ENCODE assay signal across 8 cellular contexts in the genomic region with DNA sequence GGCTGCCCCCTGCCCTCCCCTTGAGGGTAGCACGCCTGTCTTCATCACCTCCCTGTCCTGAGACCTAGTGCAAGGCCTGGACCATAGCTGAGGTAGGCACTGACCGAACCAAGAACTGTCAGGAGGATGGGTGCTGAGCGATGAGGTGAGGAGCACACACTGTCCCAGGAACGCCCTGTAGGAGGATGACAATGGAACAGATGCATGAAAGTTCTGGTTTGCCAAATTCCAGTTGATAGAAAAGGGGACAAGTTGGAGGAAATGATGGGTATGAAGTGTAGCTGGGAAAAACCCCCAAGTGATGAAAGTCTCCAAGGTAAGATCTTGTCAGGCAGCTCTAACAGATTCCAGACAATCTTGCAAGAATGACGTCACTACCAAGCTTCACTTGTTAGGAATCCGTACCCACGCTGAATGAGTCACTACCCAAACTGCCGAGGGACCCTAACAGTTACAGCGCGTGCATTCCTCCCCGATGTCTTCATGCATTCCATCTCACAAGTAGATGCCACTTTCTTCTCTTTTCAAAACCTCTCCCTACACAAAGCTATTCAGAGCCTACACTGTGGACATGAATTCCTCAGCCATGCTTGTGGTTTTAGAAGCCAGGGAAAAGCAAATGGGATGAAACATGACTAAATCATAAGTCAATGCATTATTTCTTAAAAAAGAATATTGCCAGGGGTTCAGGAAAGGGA. TPM values are rescaled to one million over a fixed set of nuclear protein-coding genes. Genes with fewer than 3 reads are reported as not detected.
A peak's percentile ranks its signal among the peaks of the same experiment; 100 is the strongest.
DNase-seq lines count a peak whose midpoint lies in the region; ATAC-seq, FAIRE-seq and TF ChIP-seq lines count a peak whose summit lies in the region.
"Had no signal": no experiment of that assay in that cellular context is flagged by ENCODE, and none has a peak within 500 bp of the region (broad histone marks: within the 10 kb centered on the region; RNA-seq: fewer than 3 reads in every experiment).

No MANE protein-coding gene starts in this region.

- H3K4me1 ChIP-seq in HUES6 (ENCODE audit: control insufficient read depth, insufficient read depth, low read length) = peaks cover 10% of the 10 kb centered on the region; the same call in 1 of the 2 replicates

- H3K27ac ChIP-seq in HUES6 (ENCODE audit: low read depth, low read length) = peak overlapping the region; percentile 44; the same call in 1 of the 2 replicates

- no peak for ATAC-seq in GM18868 (IDR thresholded peaks at IDR 0.05; ENCODE audit: unreplicated experiment)
- ATAC-seq: activated CD4-positive, alpha-beta T cell treated with anti-CD3 and anti-CD28 coated beads for 36 hours had no signal

- no peaks in the 10 kb centered on the region for H3K9me3 Mint-ChIP-seq in type B pancreatic cell

- peak; percentile 50 for FAIRE-seq in bronchial epithelial cell (lab: Jason Lieb, UNC)

- H3K4me3 Mint-ChIP-seq in type B pancreatic cell = no peak overlapping the region
- H3K4me3 Mint-ChIP-seq: activated CD4-positive, alpha-beta T cell treated with anti-CD3 and anti-CD28 coated beads for 36 hours had no signal

- H3K36me3 ChIP-seq in HUES6 (ENCODE audit: control insufficient read depth, insufficient read depth, low read length) (no peaks in the 10 kb centered on the region), bronchial epithelial cell (ENCODE audit: control insufficient read depth, insufficient read depth, low read length) (no peaks in the 10 kb centered on the region)

- peak overlapping the region; percentile 93 for H3K27ac Mint-ChIP-seq in type B pancreatic cell
- H3K27ac Mint-ChIP-seq: activated CD4-positive, alpha-beta T cell treated with anti-CD3 and anti-CD28 coated beads for 36 hours had no signal

- no peak overlapping the region for H3K4me3 ChIP-seq in HUES6 (ENCODE audit: low read depth, low read length)
- H3K4me3 ChIP-seq in bronchial epithelial cell (ENCODE audit: low read depth, low read length) = no peak overlapping the region

- no peak for TF ChIP-seq CTCF in bronchial epithelial cell (IDR thresholded peaks at IDR 0.05; ENCODE audit: insufficient read depth, low read length, severe bottlenecking)
- TF ChIP-seq CTCF in type B pancreatic cell (conservative IDR thresholded peaks at IDR 0.05) = no peak

- DNase-seq in bronchial epithelial cell (ENCODE audit: low read depth) (peak; percentile 100), kidney glomerular epithelial cell (lab: John Stamatoyannopoulos, UW) (peak; percentile 100), type B pancreatic cell (ENCODE audit: extremely low spot score, unreplicated experiment) (peak; percentile 47), NCI-H146 (lab: John Stamatoyannopoulos, UW) (no peak), SKM-1 (lab: John Stamatoyannopoulos, UW; ENCODE audit: unreplicated experiment) (no peak)
- DNase-seq: activated CD4-positive, alpha-beta T cell treated with anti-CD3 and anti-CD28 coated beads for 36 hours had no signal

- H3K27me3 ChIP-seq in HUES6 (ENCODE audit: control insufficient read depth, insufficient read depth, low read length) (no peaks in the 10 kb centered on the region), bronchial epithelial cell (ENCODE audit: control insufficient read depth, insufficient read depth, low read length) (no peaks in the 10 kb centered on the region)

- peaks cover 5% of the 10 kb centered on the region for H3K36me3 Mint-ChIP-seq in type B pancreatic cell

- H3K9me3 ChIP-seq in HUES6 (ENCODE audit: control insufficient read depth, insufficient read depth, low read depth, low read length) = no peaks in the 10 kb centered on the region

- H3K27me3 Mint-ChIP-seq in type B pancreatic cell = no peaks in the 10 kb centered on the region
- H3K27me3 Mint-ChIP-seq: activated CD4-positive, alpha-beta T cell treated with anti-CD3 and anti-CD28 coated beads for 36 hours had no signal

- peaks cover 7% of the 10 kb centered on the region for H3K4me1 Mint-ChIP-seq in type B pancreatic cell (ENCODE audit: unreplicated experiment)
- H3K4me1 Mint-ChIP-seq: activated CD4-positive, alpha-beta T cell treated with anti-CD3 and anti-CD28 coated beads for 36 hours had no signal

- H3K9ac ChIP-seq in HUES6 (ENCODE audit: low read length) = peak overlapping the region; percentile 49

RNA-seq across cellular contexts. Expression of a gene that starts 27.6 kb away (rescaled TPM):
- total RNA-seq in bronchial epithelial cell (11.3 and 37.9 TPM in 2 replicates), type B pancreatic cell (ENCODE audit: low replicate concordance) (54.6 and 63.4 TPM in 2 replicates)

Comparison
In these comparisons a context has a peak if more than half of its experiments do, and no peak if none do; other contexts are left out.
1. DNase-seq: peak in bronchial epithelial cell (single experiment), kidney glomerular epithelial cell (single experiment) and type B pancreatic cell (single experiment); none in NCI-H146 (single experiment) and SKM-1 (single experiment).